Comparison of ENCODE assay signal across 8 cellular contexts in the genomic region with DNA sequence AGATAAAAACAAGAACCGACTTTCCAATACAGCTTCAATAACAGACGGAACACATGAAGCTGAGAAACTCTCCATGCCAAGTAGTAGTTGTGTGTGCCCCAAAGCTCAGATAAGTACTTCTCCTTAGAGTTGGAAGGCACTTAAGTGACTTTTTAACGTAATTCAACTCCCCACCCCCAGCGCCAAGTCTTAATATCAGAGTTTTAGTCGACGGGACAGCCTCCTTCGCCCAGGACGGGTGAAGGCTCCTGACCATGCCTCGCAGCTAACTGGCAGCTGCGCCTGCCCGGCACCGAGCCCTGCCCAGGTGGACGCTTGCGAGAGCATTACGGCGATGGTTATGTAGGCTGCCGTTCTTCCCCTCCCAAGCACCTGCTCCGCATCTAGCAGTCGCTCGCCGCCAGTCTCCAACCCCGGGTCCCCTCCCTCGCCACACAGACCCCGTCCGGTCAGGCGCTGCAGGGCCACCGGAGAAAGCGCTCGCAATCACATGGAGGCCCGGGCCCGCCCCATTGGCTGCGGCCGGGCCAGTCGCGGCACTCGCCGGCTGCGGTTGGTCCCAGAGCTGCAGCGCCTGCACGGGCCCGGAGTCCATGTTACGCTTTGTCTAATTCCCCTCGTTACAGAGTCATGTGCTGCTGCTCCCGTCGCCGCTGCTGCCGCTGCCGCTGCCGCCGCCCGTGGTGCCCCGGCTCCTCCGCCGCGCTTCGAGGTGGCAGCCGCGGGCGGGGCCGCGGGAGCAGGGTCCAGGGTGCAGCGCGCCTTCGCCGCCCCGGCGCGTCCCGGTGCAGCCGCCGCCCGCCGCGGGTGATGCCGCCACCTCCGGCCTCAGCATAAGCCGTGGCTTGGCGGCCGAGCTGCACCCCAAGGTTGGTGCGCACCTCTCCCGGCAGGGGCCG.
DNase-seq lines count a peak whose midpoint lies in the region; ATAC-seq and TF ChIP-seq lines count a peak whose summit lies in the region.

TSS of gene LRRC8D (plus strand) at position 610 of the 899 bp plus-strand sequence. CDS start 112,037 bp downstream, outside the sequence.

- TF ChIP-seq CTCF in astrocyte of the spinal cord (IDR thresholded peaks at IDR 0.05; ENCODE audit: low read depth, low read length) (no peak), retinal pigment epithelial cell (conservative IDR thresholded peaks at IDR 0.05; ENCODE audit: low read depth, low read length) (no peak)

- in situ Hi-C loops in astrocyte of the spinal cord (cut with HindIII; ENCODE audit: low sequenced_read_pairs): no loop called here

- H3K4me3 ChIP-seq in astrocyte of the spinal cord (ENCODE audit: low read depth, low read length): peak within 1 kb of the TSS; percentile 66
- H3K4me3 ChIP-seq in retinal pigment epithelial cell (ENCODE audit: low read length): peak within 1 kb of the TSS; percentile 77

- DNase-seq in NCI-H1417 (lab: John Stamatoyannopoulos, UW) (peak; percentile 90 to 94 (median 91)), NCI-H1417 treated with DMSO at 0.1 percent for 48 hours (lab: John Stamatoyannopoulos, UW) (no peak), NCI-H187 treated with DMSO at 0.1 percent for 48 hours (lab: John Stamatoyannopoulos, UW) (peak; percentile 61), T1000 (lab: John Stamatoyannopoulos, UW) (peak; percentile 47), astrocyte of the spinal cord (ENCODE audit: low read depth, low spot score) (peak; percentile 79), hippocampal formation (lab: John Stamatoyannopoulos, UW) (peak; percentile 86 to 94), retinal pigment epithelial cell (ENCODE audit: low read depth) (peak; percentile 60)

- peak; percentile 71 for ATAC-seq in HG02938 (IDR thresholded peaks at IDR 0.05; ENCODE audit: unreplicated experiment)
